ENCODE assay signal across 14 cellular contexts in genomic region chr12:46300906-46301305, GRCh38. TPM values are rescaled to one million over a fixed set of nuclear protein-coding genes. Genes with fewer than 3 reads are reported as not detected.
A peak's percentile ranks its signal among the peaks of the same experiment; 100 is the strongest.
DNase-seq lines count a peak whose midpoint lies in the region; ATAC-seq and TF ChIP-seq lines count a peak whose summit lies in the region.
"Had no signal": no experiment of that assay in that cellular context is flagged by ENCODE, and none has a peak within 500 bp of the region (broad histone marks: within the 10 kb centered on the region; RNA-seq: fewer than 3 reads in every experiment).

No MANE protein-coding gene starts in this region.

- H3K9me3 ChIP-seq in SK-N-MC (ENCODE audit: low read depth, low read length): no peaks in the 10 kb centered on the region
- H3K9me3 ChIP-seq in left lung: peaks cover 0 to 2% of the 10 kb centered on the region in 2 donors
- H3K9me3 ChIP-seq in stomach: no peaks in the 10 kb centered on the region

- H3K4me1 ChIP-seq in left lung (no peaks in the 10 kb centered on the region), stomach (peaks cover 0 to 10% (median 0%) of the 10 kb centered on the region in 4 donors)

- H3K4me1 Mint-ChIP-seq in glutamatergic neuron (ENCODE audit: low read depth, unreplicated experiment): peaks cover 21% of the 10 kb centered on the region

- H3K4me3 Mint-ChIP-seq in glutamatergic neuron (ENCODE audit: unreplicated experiment): no peak overlapping the region
- H3K4me3 Mint-ChIP-seq: activated naive CD4-positive, alpha-beta T cell treated with anti-CD3 and anti-CD28 coated beads, Interleukin-2, amount 10 ng/mL, durations not matched to agents 7 days and 5 days; CD4-positive, alpha-beta memory T cell had no signal

- peak overlapping the region; percentile 13 for H3K4me3 ChIP-seq in SK-N-MC
- no peak overlapping the region for H3K4me3 ChIP-seq in left lung
- no peak overlapping the region for H3K4me3 ChIP-seq in stomach

- no peaks in the 10 kb centered on the region for H3K27me3 ChIP-seq in left lung
- no peaks in the 10 kb centered on the region for H3K27me3 ChIP-seq in stomach

- ATAC-seq in left lung: peak; percentile 13

- intact Hi-C loops in left lung (cut with DNase I): no loop called here
- intact Hi-C loops in stomach (cut with DNase I; ENCODE audit: low total_unique reads): loop anchor here (10.0 kb wide), 1 partner anchor 176 kb away; no protein-coding TSS in a partner anchor

- TF ChIP-seq EP300 in stomach (IDR thresholded peaks at IDR 0.05): no peak

- H3K9ac ChIP-seq in SK-N-MC (ENCODE audit: insufficient read length): no peak overlapping the region

- H3K9me3 Mint-ChIP-seq in glutamatergic neuron (ENCODE audit: unreplicated experiment): no peaks in the 10 kb centered on the region
- H3K9me3 Mint-ChIP-seq: activated naive CD4-positive, alpha-beta T cell treated with anti-CD3 and anti-CD28 coated beads, Interleukin-2, amount 10 ng/mL, durations not matched to agents 7 days and 5 days had no signal

- DNase-seq in CMK (ENCODE audit: low read depth) (peak; percentile 30), KBM-7 (peak; percentile 80), SK-N-MC (ENCODE audit: low read depth, low spot score) (peak; percentile 28), left lung (no peak), stomach (no peak), glutamatergic neuron (no peak)
- DNase-seq in activated CD8-positive, alpha-beta memory T cell treated with anti-CD3 and anti-CD28 coated beads for 24 hours: no peak
- DNase-seq in stimulated activated CD4-positive, alpha-beta T cell treated with anti-CD3 and anti-CD28 coated beads, Interleukin-4, amount 100 ng/mL, for 1 hour: no peak
- DNase-seq: activated CD4-positive, alpha-beta T cell treated with anti-CD3 and anti-CD28 coated beads, Interleukin-2, amount 50 U/mL, for 1 hour; activated naive CD4-positive, alpha-beta T cell treated with anti-CD3 and anti-CD28 coated beads, Interleukin-2, amount 10 ng/mL, durations not matched to agents 7 days and 5 days; CD4-positive, alpha-beta memory T cell; NCI-H446; stimulated activated CD4-positive, alpha-beta T cell treated with anti-CD3 and anti-CD28 coated beads, Interleukin-2, amount 100 ng/mL, for 24 hours; stimulated activated naive CD4-positive, alpha-beta T cell treated with Interleukin-2 at 50 U/mL for 16 hours had no signal

- H3K27ac Mint-ChIP-seq in glutamatergic neuron (ENCODE audit: unreplicated experiment): no peak overlapping the region
- H3K27ac Mint-ChIP-seq: activated naive CD4-positive, alpha-beta T cell treated with anti-CD3 and anti-CD28 coated beads, Interleukin-2, amount 10 ng/mL, durations not matched to agents 7 days and 5 days; CD4-positive, alpha-beta memory T cell had no signal

- H3K27me3 Mint-ChIP-seq in glutamatergic neuron (ENCODE audit: unreplicated experiment): peaks cover 2% of the 10 kb centered on the region
- H3K27me3 Mint-ChIP-seq: CD4-positive, alpha-beta memory T cell had no signal

- no peaks in the 10 kb centered on the region for H3K36me3 ChIP-seq in SK-N-MC (ENCODE audit: insufficient read depth, low read length)
- no peaks in the 10 kb centered on the region for H3K36me3 ChIP-seq in left lung
- H3K36me3 ChIP-seq in stomach: no peaks in the 10 kb centered on the region

- H3K36me3 Mint-ChIP-seq in glutamatergic neuron (ENCODE audit: unreplicated experiment): no peaks in the 10 kb centered on the region
- H3K36me3 Mint-ChIP-seq: activated naive CD4-positive, alpha-beta T cell treated with anti-CD3 and anti-CD28 coated beads, Interleukin-2, amount 10 ng/mL, durations not matched to agents 7 days and 5 days; CD4-positive, alpha-beta memory T cell had no signal

- in situ Hi-C loops in KBM-7 (cut with MboI; ENCODE audit: low pct_unique_long_range_greater_than_20kb, low sequenced_read_pairs): no loop called here

- peak overlapping the region; percentile 29; the same call in 1 of the 2 replicates for H3K27ac ChIP-seq in SK-N-MC
- no peak overlapping the region for H3K27ac ChIP-seq in left lung
- no peak overlapping the region for H3K27ac ChIP-seq in stomach

- no peak for TF ChIP-seq POLR2A in stomach (IDR thresholded peaks at IDR 0.05)

- TF ChIP-seq CTCF in left lung (IDR thresholded peaks at IDR 0.05) (no peak), stomach (IDR thresholded peaks at IDR 0.05) (no peak), glutamatergic neuron (IDR thresholded peaks at IDR 0.05; ENCODE audit: partially characterized antibody, unreplicated experiment) (no peak)

- WGBS in stomach, 5 donors: 57 to 71% (median 63%) methylated on average over 3 of the region's 3 CpGs

RNA-seq across cellular contexts. Expression of gene SLC38A1, which starts 32.1 kb away (rescaled TPM):
- total RNA-seq in left lung: 10 to 100 TPM; 58.7 to 67.5 TPM
- total RNA-seq in stomach: 100 to 1,000 TPM in 3 of 5 donors, 10 to 100 TPM in 2; 50.7 to 164 (median 115) TPM
- polyA plus RNA-seq in stomach: 10 to 100 TPM in 1 of 3 donors, 1 to 10 TPM in 2; 3.2 to 14.0 (median 4.7) TPM
- 232 TPM for total RNA-seq in glutamatergic neuron (ENCODE audit: unreplicated experiment)

Comparison
In these comparisons a context has a peak if more than half of its experiments do, and no peak if none do; other contexts are left out.
1. DNase-seq: peak in CMK (single experiment), KBM-7 (single experiment) and SK-N-MC (single experiment); none in left lung (0 of 2), activated CD8-positive, alpha-beta memory T cell treated with anti-CD3 and anti-CD28 coated beads for 24 hours (single experiment), stimulated activated CD4-positive, alpha-beta T cell treated with anti-CD3 and anti-CD28 coated beads, Interleukin-4, amount 100 ng/mL, for 1 hour (single experiment), stomach (single experiment) and glutamatergic neuron (single experiment).